In the genomic region with DNA sequence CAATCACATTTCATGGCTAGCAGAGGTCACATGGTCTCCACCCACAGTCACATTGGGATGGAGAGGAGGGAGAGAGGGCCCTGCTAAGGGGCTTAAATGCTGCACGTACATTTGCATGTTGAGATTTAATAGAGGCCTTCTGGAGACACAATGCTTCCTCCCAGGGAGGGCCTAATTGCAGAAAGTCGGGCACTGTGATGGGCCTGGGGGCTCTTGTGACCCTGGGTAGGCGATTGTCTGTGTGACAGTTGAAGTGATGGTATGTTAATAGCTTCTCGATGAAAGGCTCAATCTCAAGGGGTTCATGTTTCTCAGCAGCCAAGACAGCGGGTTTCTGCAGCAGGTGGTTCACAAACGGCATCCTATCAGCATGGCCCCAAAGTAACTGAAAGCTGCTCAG, we compare ENCODE assay signal across 26 cellular contexts.
"Had no signal": no experiment of that assay in that cellular context is flagged by ENCODE, and none has a peak within 500 bp of the region (broad histone marks: within the 10 kb centered on the region; RNA-seq: fewer than 3 reads in every experiment).

No MANE protein-coding gene starts in this region.

- H3K4me1 ChIP-seq: parathyroid adenoma, psoas muscle, right atrium auricular region, thyroid gland, upper lobe of left lung, vagina had no signal

- H3K27ac Mint-ChIP-seq: activated CD8-positive, alpha-beta T cell treated with anti-CD3 and anti-CD28 coated beads for 36 hours; activated naive CD8-positive, alpha-beta T cell; activated T-cell treated with anti-CD3 and anti-CD28 coated beads, Interleukin-2, amount 50 U/mL, for 72 hours; nephron progenitor cell; stimulated activated naive B cell treated with anti-CD40 and anti-IgM and Interleukin-4, amounts not matched to agents 10 μg/mL and 1 μg/mL and 100 μg/mL, for 72 hours had no signal

- H3K9me3 Mint-ChIP-seq: activated CD8-positive, alpha-beta T cell treated with anti-CD3 and anti-CD28 coated beads for 36 hours; activated T-cell treated with anti-CD3 and anti-CD28 coated beads, Interleukin-2, amount 50 U/mL, for 72 hours; nephron progenitor cell; stimulated activated naive B cell treated with anti-CD40 and anti-IgM and Interleukin-4, amounts not matched to agents 10 μg/mL and 1 μg/mL and 100 μg/mL, for 72 hours had no signal

- H3K4me3 ChIP-seq: heart right ventricle, left ventricle myocardium inferior, lung, psoas muscle, right atrium auricular region, smooth muscle cell, stomach, thyroid gland, upper lobe of left lung, vagina had no signal

- H3K27me3 ChIP-seq: right atrium auricular region, stomach, thyroid gland, upper lobe of left lung, vagina had no signal

- H3K79me2 ChIP-seq: parathyroid adenoma had no signal

- H2AFZ ChIP-seq: parathyroid adenoma had no signal

- H3K9ac ChIP-seq: parathyroid adenoma had no signal

- H3K36me3 Mint-ChIP-seq: activated naive CD8-positive, alpha-beta T cell; stimulated activated naive B cell treated with anti-CD40 and anti-IgM and Interleukin-4, amounts not matched to agents 10 μg/mL and 1 μg/mL and 100 μg/mL, for 72 hours had no signal

- H3K27me3 Mint-ChIP-seq: activated CD8-positive, alpha-beta T cell treated with anti-CD3 and anti-CD28 coated beads for 36 hours; activated naive CD8-positive, alpha-beta T cell had no signal

- H3K27ac ChIP-seq: heart right ventricle, left ventricle myocardium inferior, parathyroid adenoma, psoas muscle, right atrium auricular region, stomach, thyroid gland, upper lobe of left lung, vagina had no signal

- H3K9me3 ChIP-seq: psoas muscle, right atrium auricular region, thyroid gland, upper lobe of left lung, vagina had no signal

- H3K4me2 ChIP-seq: smooth muscle cell had no signal

- H3K36me3 ChIP-seq: heart right ventricle, left ventricle myocardium inferior, right atrium auricular region, stomach, thyroid gland, upper lobe of left lung, vagina had no signal

- H3K4me3 Mint-ChIP-seq: activated CD8-positive, alpha-beta T cell treated with anti-CD3 and anti-CD28 coated beads for 36 hours; activated naive CD8-positive, alpha-beta T cell; activated T-cell treated with anti-CD3 and anti-CD28 coated beads, Interleukin-2, amount 50 U/mL, for 72 hours; nephron progenitor cell; stimulated activated naive B cell treated with anti-CD40 and anti-IgM and Interleukin-4, amounts not matched to agents 10 μg/mL and 1 μg/mL and 100 μg/mL, for 72 hours had no signal

- ATAC-seq: activated CD8-positive, alpha-beta T cell treated with anti-CD3 and anti-CD28 coated beads for 36 hours; activated T-cell treated with anti-CD3 and anti-CD28 coated beads, Interleukin-2, amount 50 U/mL, for 72 hours; stimulated activated naive B cell treated with anti-CD40 and anti-IgM and Interleukin-4, amounts not matched to agents 10 μg/mL and 1 μg/mL and 100 μg/mL, for 72 hours had no signal

- DNase-seq: activated CD4-positive, alpha-beta T cell treated with anti-CD3 and anti-CD28 coated beads for 1 hour; activated CD4-positive, alpha-beta T cell treated with anti-CD3 and anti-CD28 coated beads, Interleukin-2, amount 50 U/mL, for 1 hour; activated CD8-positive, alpha-beta T cell treated with anti-CD3 and anti-CD28 coated beads for 36 hours; activated effector memory CD4-positive, alpha-beta T cell treated with Interleukin-2 at 50 U/mL for 16 hours; activated naive CD4-positive, alpha-beta T cell treated with Interleukin-2 at 50 U/mL for 16 hours; activated T-cell treated with anti-CD3 and anti-CD28 coated beads, Interleukin-2, amount 50 U/mL, for 72 hours; dermis blood vessel endothelial cell; effector memory CD4-positive, alpha-beta T cell; erythroblast; heart right ventricle; nephron progenitor cell; stimulated activated CD4-positive, alpha-beta T cell treated with anti-CD3 and anti-CD28 coated beads, Interleukin-15, amount 100 ng/mL, for 24 hours; stimulated activated CD4-positive, alpha-beta T cell treated with anti-CD3 and anti-CD28 coated beads, Interleukin-2, amount 100 ng/mL, for 24 hours; stimulated activated naive B cell treated with anti-CD40 and anti-IgM and Interleukin-4, amounts not matched to agents 10 μg/mL and 1 μg/mL and 100 μg/mL, for 72 hours; stomach; T-helper 2 cell had no signal
